Comparison of ENCODE assay signal across 19 cellular contexts in the genomic region with DNA sequence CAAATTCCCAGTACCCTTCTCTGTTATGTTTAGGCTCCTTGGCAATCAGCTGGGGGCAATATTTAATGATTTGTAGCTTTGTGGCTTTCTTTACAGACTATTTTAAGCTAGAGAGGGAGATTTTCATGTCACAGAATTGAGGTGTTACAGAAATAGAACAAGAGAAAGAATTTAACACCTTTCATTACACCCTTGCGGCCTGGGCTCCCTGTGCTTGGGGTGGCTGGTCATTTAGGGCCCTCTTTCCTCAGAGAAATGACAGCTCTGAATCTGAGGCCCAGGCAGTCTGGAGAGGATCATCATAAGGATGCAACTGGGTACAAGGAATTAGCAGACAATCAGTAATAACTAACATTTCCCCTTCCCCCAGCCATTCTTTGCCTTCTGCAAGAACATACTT.
A peak's percentile ranks its signal among the peaks of the same experiment; 100 is the strongest.
DNase-seq lines count a peak whose midpoint lies in the region; ATAC-seq and TF ChIP-seq lines count a peak whose summit lies in the region.
"Had no signal": no experiment of that assay in that cellular context is flagged by ENCODE, and none has a peak within 500 bp of the region (broad histone marks: within the 10 kb centered on the region; RNA-seq: fewer than 3 reads in every experiment).

No MANE protein-coding gene starts in this region.

- no peak for ATAC-seq in Right ventricle myocardium inferior
- no peak for ATAC-seq in GM23338
- ATAC-seq in GM18870 (IDR thresholded peaks at IDR 0.05; ENCODE audit: unreplicated experiment), result no peak
- ATAC-seq: CD8-positive, alpha-beta T cell had no signal

- H3K9me3 ChIP-seq in cardiac muscle cell (ENCODE audit: low read depth) (no peaks in the 10 kb centered on the region), neural progenitor cell (ENCODE audit: low read depth) (no peaks in the 10 kb centered on the region)
- H3K9me3 ChIP-seq: Caco-2 had no signal

- H3K4me3 ChIP-seq in cardiac muscle cell, result no peak overlapping the region
- no peak overlapping the region for H3K4me3 ChIP-seq in GM23338
- H3K4me3 ChIP-seq in mesendoderm (ENCODE audit: low read length), result no peak overlapping the region
- no peak overlapping the region for H3K4me3 ChIP-seq in neural progenitor cell
- H3K4me3 ChIP-seq: BLaER1 had no signal

- H3K18ac ChIP-seq in mesendoderm (ENCODE audit: low read length), result peak overlapping the region; percentile 70

- no peak overlapping the region for H3K9ac ChIP-seq in mesendoderm (ENCODE audit: low read length)
- no peak overlapping the region for H3K9ac ChIP-seq in neural progenitor cell
- H3K9ac ChIP-seq: BLaER1 had no signal

- H3K4me1 ChIP-seq in cardiac muscle cell (ENCODE audit: low read depth) (peaks cover 40% of the 10 kb centered on the region), GM23338 (ENCODE audit: insufficient read depth) (0 out of 2 replicates have a peak, but pooled peaks cover 2% of the 10 kb centered on the region), mesendoderm (ENCODE audit: control insufficient read depth, low read depth, low read length) (peaks cover 6% of the 10 kb centered on the region), neural progenitor cell (no peaks in the 10 kb centered on the region)
- H3K4me1 ChIP-seq: BLaER1, Caco-2 had no signal

- H3F3A ChIP-seq in GM23338 (replicated peaks; ENCODE audit: low read depth), result no peaks in the 10 kb centered on the region
- H3F3A ChIP-seq in neural progenitor cell (ENCODE audit: low read depth), result no peaks in the 10 kb centered on the region

- no CpG with 5 or more reads among the region's 1 CpG for WGBS in mesendoderm (ENCODE audit: extremely low coverage, insufficient coverage, low lambda C conversion rate)

- no peak overlapping the region for H3K27ac Mint-ChIP-seq in GM23338
- no peak overlapping the region for H3K27ac Mint-ChIP-seq in neural progenitor cell
- H3K27ac Mint-ChIP-seq: B cell; CD4-positive, CD25-positive, alpha-beta regulatory T cell; CD8-positive, alpha-beta T cell had no signal

- H3K4me2 ChIP-seq in GM23338, result no peak overlapping the region
- no peak overlapping the region for H3K4me2 ChIP-seq in mesendoderm (ENCODE audit: low read length)
- H3K4me2 ChIP-seq in neural progenitor cell, result no peak overlapping the region
- H3K4me2 ChIP-seq: BLaER1 had no signal

- H2AFZ ChIP-seq in GM23338 (0 out of 2 replicates have a peak overlapping the region, but pooled peaks have one; percentile 30), neural progenitor cell (replicated peaks) (peak overlapping the region; percentile 50)

- peak overlapping the region; percentile 88 for H3K27ac ChIP-seq in cardiac muscle cell
- no peak overlapping the region for H3K27ac ChIP-seq in GM23338 (ENCODE audit: low read depth)
- H3K27ac ChIP-seq in mesendoderm (ENCODE audit: low read depth, low read length), result no peak overlapping the region
- no peak overlapping the region for H3K27ac ChIP-seq in neural progenitor cell
- H3K27ac ChIP-seq: 22Rv1, BLaER1, C4-2B had no signal

- peak overlapping the region; percentile 56 for H4K8ac ChIP-seq in mesendoderm (ENCODE audit: low read depth, low read length)

- H3K36me3 Mint-ChIP-seq in GM23338 (ENCODE audit: low read depth) (peaks cover 9% of the 10 kb centered on the region; the same call in 2 of the 3 replicates), neural progenitor cell (no peaks in the 10 kb centered on the region)
- H3K36me3 Mint-ChIP-seq: CD4-positive, CD25-positive, alpha-beta regulatory T cell; CD8-positive, alpha-beta T cell had no signal

- no peak overlapping the region for H2BK15ac ChIP-seq in mesendoderm (replicated peaks; ENCODE audit: low read depth)

- H3K4me3 Mint-ChIP-seq in GM23338 (no peak overlapping the region), neural progenitor cell (no peak overlapping the region)
- H3K4me3 Mint-ChIP-seq: B cell; CD4-positive, CD25-positive, alpha-beta regulatory T cell; CD8-positive, alpha-beta T cell had no signal

- H3K27me3 Mint-ChIP-seq in GM23338 (ENCODE audit: insufficient read depth, low read depth, poor library complexity) (peaks cover under 1% of the 10 kb centered on the region), neural progenitor cell (ENCODE audit: insufficient read depth, low read depth) (no peaks in the 10 kb centered on the region)
- H3K27me3 Mint-ChIP-seq: B cell; CD4-positive, CD25-positive, alpha-beta regulatory T cell had no signal

- H3K4me1 Mint-ChIP-seq in GM23338 (peaks cover 4% of the 10 kb centered on the region; the same call in 2 of the 3 replicates), neural progenitor cell (peaks cover 2% of the 10 kb centered on the region)
- H3K4me1 Mint-ChIP-seq: B cell; CD4-positive, CD25-positive, alpha-beta regulatory T cell had no signal

- H3K9me3 Mint-ChIP-seq in GM23338 (peaks cover 8% of the 10 kb centered on the region; the same call in 2 of the 3 replicates), neural progenitor cell (peaks cover 3% of the 10 kb centered on the region)

- no peaks in the 10 kb centered on the region for H3K79me2 ChIP-seq in GM23338 (replicated peaks; ENCODE audit: insufficient read depth)
- no peaks in the 10 kb centered on the region for H3K79me2 ChIP-seq in mesendoderm (ENCODE audit: control insufficient read depth, insufficient read depth, low read length)
- no peaks in the 10 kb centered on the region for H3K79me2 ChIP-seq in neural progenitor cell (ENCODE audit: low read depth)

- no peaks in the 10 kb centered on the region for H3K79me1 ChIP-seq in mesendoderm (ENCODE audit: low read length)

- in situ Hi-C loops in KBM-7 (cut with MboI; ENCODE audit: low pct_unique_long_range_greater_than_20kb, low sequenced_read_pairs), result no loop called here

- H4K20me1 ChIP-seq in GM23338 (replicated peaks; ENCODE audit: insufficient read depth) (no peaks in the 10 kb centered on the region), neural progenitor cell (ENCODE audit: low read depth) (no peaks in the 10 kb centered on the region)
- H4K20me1 ChIP-seq: BLaER1 had no signal

- H3K36me3 ChIP-seq in cardiac muscle cell (no peaks in the 10 kb centered on the region), GM23338 (ENCODE audit: insufficient read depth) (no peaks in the 10 kb centered on the region; the same call in 1 of the 2 replicates), mesendoderm (ENCODE audit: control insufficient read depth, insufficient read depth, low read length) (no peaks in the 10 kb centered on the region), neural progenitor cell (no peaks in the 10 kb centered on the region)
- H3K36me3 ChIP-seq: BLaER1 had no signal

- TF ChIP-seq CTCF in cardiac muscle cell (IDR thresholded peaks at IDR 0.05; ENCODE audit: low read depth, low read length) (no peak), GM23338 (conservative IDR thresholded peaks at IDR 0.05; ENCODE audit: low read depth in 2 of 2) (no peak), neural progenitor cell (IDR thresholded peaks at IDR 0.05) (no peak)

- H2BK120ac ChIP-seq in mesendoderm (ENCODE audit: low read depth, low read length), result no peak overlapping the region

- DNase-seq in cardiac muscle cell (ENCODE audit: low read depth in 1 of 2, low spot score in 1 of 2) (peak in 1 of 2 donors; percentile 48), Right ventricle myocardium inferior (ENCODE audit: missing footprints) (no peak), GM23338 (ENCODE audit: low spot score) (no peak), mesendoderm (peak; percentile 54), neural progenitor cell (ENCODE audit: low spot score) (no peak), KBM-7 (no peak), cerebellar cortex (ENCODE audit: low spot score) (no peak)
- DNase-seq: Caco-2; CD4-positive, CD25-positive, alpha-beta regulatory T cell; CD8-positive, alpha-beta T cell; DMS153; DND-41; H7; HCEC 1CT had no signal

- peak overlapping the region; percentile 12 for H2BK5ac ChIP-seq in mesendoderm (ENCODE audit: low read length)

- H3K27me3 ChIP-seq in cardiac muscle cell, result no peaks in the 10 kb centered on the region
- no peaks in the 10 kb centered on the region for H3K27me3 ChIP-seq in GM23338 (ENCODE audit: insufficient read depth)
- H3K27me3 ChIP-seq in mesendoderm (ENCODE audit: insufficient read depth, low read length, poor library complexity), result no peaks in the 10 kb centered on the region
- H3K27me3 ChIP-seq in neural progenitor cell, result no peaks in the 10 kb centered on the region
- H3K27me3 ChIP-seq: BLaER1 had no signal

- no peak overlapping the region for H4K5ac ChIP-seq in mesendoderm (ENCODE audit: low read length)

- intact Hi-C loops in Right ventricle myocardium inferior (cut with DNase I), result no loop called here

- H3K23ac ChIP-seq in mesendoderm (ENCODE audit: low read length), result no peak overlapping the region

- no peak overlapping the region for H3K4ac ChIP-seq in mesendoderm (ENCODE audit: low read depth, low read length)

- no peaks in the 10 kb centered on the region for H3K9me2 ChIP-seq in GM23338 (ENCODE audit: insufficient read depth)

- H3K56ac ChIP-seq in mesendoderm (ENCODE audit: low read length), result peak overlapping the region; percentile 31

- H2AK5ac ChIP-seq in mesendoderm (ENCODE audit: low read length), result no peak overlapping the region

TF ChIP-seq in GM23338, 12 proteins besides CTCF, POLR2A, EP300 and RAD21 (continues in another document):
- TF ChIP-seq JUNB (IDR thresholded peaks at IDR 0.05; ENCODE audit: unreplicated experiment) (no peak), EZH2 (IDR thresholded peaks at IDR 0.05; ENCODE audit: low read depth, unreplicated experiment) (no peak), POLR2AphosphoS5 (IDR thresholded peaks at IDR 0.05; ENCODE audit: low read depth) (no peak)
- TF ChIP-seq, protein P1, sequence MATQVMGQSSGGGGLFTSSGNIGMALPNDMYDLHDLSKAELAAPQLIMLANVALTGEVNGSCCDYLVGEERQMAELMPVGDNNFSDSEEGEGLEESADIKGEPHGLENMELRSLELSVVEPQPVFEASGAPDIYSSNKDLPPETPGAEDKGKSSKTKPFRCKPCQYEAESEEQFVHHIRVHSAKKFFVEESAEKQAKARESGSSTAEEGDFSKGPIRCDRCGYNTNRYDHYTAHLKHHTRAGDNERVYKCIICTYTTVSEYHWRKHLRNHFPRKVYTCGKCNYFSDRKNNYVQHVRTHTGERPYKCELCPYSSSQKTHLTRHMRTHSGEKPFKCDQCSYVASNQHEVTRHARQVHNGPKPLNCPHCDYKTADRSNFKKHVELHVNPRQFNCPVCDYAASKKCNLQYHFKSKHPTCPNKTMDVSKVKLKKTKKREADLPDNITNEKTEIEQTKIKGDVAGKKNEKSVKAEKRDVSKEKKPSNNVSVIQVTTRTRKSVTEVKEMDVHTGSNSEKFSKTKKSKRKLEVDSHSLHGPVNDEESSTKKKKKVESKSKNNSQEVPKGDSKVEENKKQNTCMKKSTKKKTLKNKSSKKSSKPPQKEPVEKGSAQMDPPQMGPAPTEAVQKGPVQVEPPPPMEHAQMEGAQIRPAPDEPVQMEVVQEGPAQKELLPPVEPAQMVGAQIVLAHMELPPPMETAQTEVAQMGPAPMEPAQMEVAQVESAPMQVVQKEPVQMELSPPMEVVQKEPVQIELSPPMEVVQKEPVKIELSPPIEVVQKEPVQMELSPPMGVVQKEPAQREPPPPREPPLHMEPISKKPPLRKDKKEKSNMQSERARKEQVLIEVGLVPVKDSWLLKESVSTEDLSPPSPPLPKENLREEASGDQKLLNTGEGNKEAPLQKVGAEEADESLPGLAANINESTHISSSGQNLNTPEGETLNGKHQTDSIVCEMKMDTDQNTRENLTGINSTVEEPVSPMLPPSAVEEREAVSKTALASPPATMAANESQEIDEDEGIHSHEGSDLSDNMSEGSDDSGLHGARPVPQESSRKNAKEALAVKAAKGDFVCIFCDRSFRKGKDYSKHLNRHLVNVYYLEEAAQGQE (IDR thresholded peaks at IDR 0.05; ENCODE audit: unreplicated experiment), result no peak
